In the genomic region with DNA sequence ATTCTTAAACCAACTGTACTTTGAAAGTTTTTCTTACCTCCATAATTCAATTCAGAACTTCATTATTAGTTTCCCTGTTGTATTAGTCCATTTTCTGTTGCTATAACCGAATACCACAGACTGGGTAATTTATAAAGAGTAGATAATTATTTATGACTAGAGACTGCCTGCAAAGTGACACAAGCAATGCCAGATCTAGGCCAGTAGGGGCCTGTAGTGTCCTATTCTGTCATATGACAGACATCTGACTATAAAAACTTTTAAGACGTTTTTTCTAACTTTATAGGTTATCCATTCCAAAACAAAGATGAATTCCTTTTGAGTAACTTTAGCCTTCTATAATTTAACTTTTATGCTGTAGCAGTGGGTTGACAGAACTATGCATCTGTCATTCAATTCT, we compare ENCODE assay signal across 11 cellular contexts.
DNase-seq lines count a peak whose midpoint lies in the region; ATAC-seq, FAIRE-seq and TF ChIP-seq lines count a peak whose summit lies in the region.
"Had no signal": no experiment of that assay in that cellular context is flagged by ENCODE, and none has a peak within 500 bp of the region (broad histone marks: within the 10 kb centered on the region; RNA-seq: fewer than 3 reads in every experiment).

No MANE protein-coding gene starts in this region.

- H2BK15ac ChIP-seq in mesendoderm (replicated peaks; ENCODE audit: low read depth): no peak overlapping the region

- H3K4me1 Mint-ChIP-seq in activated naive CD8-positive, alpha-beta T cell treated with anti-CD3 and anti-CD28 coated beads, Interleukin-2, amount 50 U/mL, for 24 hours: no peaks in the 10 kb centered on the region
- H3K4me1 Mint-ChIP-seq in Calu3 (ENCODE audit: low read depth, unreplicated experiment): no peaks in the 10 kb centered on the region
- H3K4me1 Mint-ChIP-seq: activated naive CD8-positive, alpha-beta T cell treated with anti-CD3 and anti-CD28 coated beads, Interleukin-2, amount 10 ng/mL, durations not matched to agents 7 days and 5 days had no signal

- no peak overlapping the region for H3K18ac ChIP-seq in mesendoderm (ENCODE audit: low read length)

- WGBS in mesendoderm (ENCODE audit: extremely low coverage, insufficient coverage, low lambda C conversion rate): no CpG with 5 or more reads among the region's 2 CpGs

- no peaks in the 10 kb centered on the region for H3K36me3 Mint-ChIP-seq in activated naive CD8-positive, alpha-beta T cell treated with anti-CD3 and anti-CD28 coated beads, Interleukin-2, amount 50 U/mL, for 24 hours (ENCODE audit: low read depth)
- H3K36me3 Mint-ChIP-seq in Calu3 (ENCODE audit: insufficient read depth, unreplicated experiment): no peaks in the 10 kb centered on the region
- H3K36me3 Mint-ChIP-seq: activated naive CD8-positive, alpha-beta T cell treated with anti-CD3 and anti-CD28 coated beads, Interleukin-2, amount 10 ng/mL, durations not matched to agents 7 days and 5 days had no signal

- no peaks in the 10 kb centered on the region for H3K4me1 ChIP-seq in mesendoderm (ENCODE audit: control insufficient read depth, low read depth, low read length)
- H3K4me1 ChIP-seq: uterus had no signal

- no TSS peak for BruUV-seq in Calu3 (replicated peaks; lab: Mats Ljungman, UMichigan)

- H3K4me3 Mint-ChIP-seq in activated naive CD8-positive, alpha-beta T cell treated with anti-CD3 and anti-CD28 coated beads, Interleukin-2, amount 50 U/mL, for 24 hours: no peak overlapping the region
- H3K4me3 Mint-ChIP-seq in Calu3 (ENCODE audit: low read depth, unreplicated experiment): no peak overlapping the region
- H3K4me3 Mint-ChIP-seq: activated naive CD8-positive, alpha-beta T cell treated with anti-CD3 and anti-CD28 coated beads, Interleukin-2, amount 10 ng/mL, durations not matched to agents 7 days and 5 days had no signal

- H3K9me3 Mint-ChIP-seq in activated naive CD8-positive, alpha-beta T cell treated with anti-CD3 and anti-CD28 coated beads, Interleukin-2, amount 50 U/mL, for 24 hours: no peaks in the 10 kb centered on the region
- H3K9me3 Mint-ChIP-seq in Calu3 (ENCODE audit: low read depth, unreplicated experiment): no peaks in the 10 kb centered on the region
- H3K9me3 Mint-ChIP-seq: activated naive CD8-positive, alpha-beta T cell treated with anti-CD3 and anti-CD28 coated beads, Interleukin-2, amount 10 ng/mL, durations not matched to agents 7 days and 5 days had no signal

- no peak overlapping the region for H4K8ac ChIP-seq in mesendoderm (ENCODE audit: low read depth, low read length)

- H3K27ac ChIP-seq in VCaP (no peak overlapping the region), mesendoderm (ENCODE audit: low read depth, low read length) (no peak overlapping the region)
- H3K27ac ChIP-seq: uterus had no signal

- no peaks in the 10 kb centered on the region for H3K36me3 ChIP-seq in mesendoderm (ENCODE audit: control insufficient read depth, insufficient read depth, low read length)
- H3K36me3 ChIP-seq: uterus had no signal

- no peaks in the 10 kb centered on the region for H3K27me3 Mint-ChIP-seq in activated naive CD8-positive, alpha-beta T cell treated with anti-CD3 and anti-CD28 coated beads, Interleukin-2, amount 50 U/mL, for 24 hours
- no peaks in the 10 kb centered on the region for H3K27me3 Mint-ChIP-seq in Calu3 (ENCODE audit: unreplicated experiment)
- H3K27me3 Mint-ChIP-seq: activated naive CD8-positive, alpha-beta T cell treated with anti-CD3 and anti-CD28 coated beads, Interleukin-2, amount 10 ng/mL, durations not matched to agents 7 days and 5 days had no signal

- intact Hi-C loops in Calu3 (cut with micrococcal nuclease; ENCODE audit: unreplicated experiment): no loop called here

- H2BK5ac ChIP-seq in mesendoderm (ENCODE audit: low read length): no peak overlapping the region

- CTCF ChIA-PET in Calu3 (lab: Charles Lee): no interaction called here

- H3K23ac ChIP-seq in mesendoderm (ENCODE audit: low read length): no peak overlapping the region

- no peak overlapping the region for H4K5ac ChIP-seq in mesendoderm (ENCODE audit: low read length)

- no peak overlapping the region for H3K27ac Mint-ChIP-seq in activated naive CD8-positive, alpha-beta T cell treated with anti-CD3 and anti-CD28 coated beads, Interleukin-2, amount 50 U/mL, for 24 hours
- H3K27ac Mint-ChIP-seq in Calu3 (ENCODE audit: unreplicated experiment): no peak overlapping the region
- H3K27ac Mint-ChIP-seq: activated naive CD8-positive, alpha-beta T cell treated with anti-CD3 and anti-CD28 coated beads, Interleukin-2, amount 10 ng/mL, durations not matched to agents 7 days and 5 days had no signal

- no peaks in the 10 kb centered on the region for H3K79me1 ChIP-seq in mesendoderm (ENCODE audit: low read length)

- no peak overlapping the region for H3K9ac ChIP-seq in mesendoderm (ENCODE audit: low read length)

- DNase-seq in D721Med (ENCODE audit: insufficient read length, low spot score) (no peak), HT-29 (ENCODE audit: low spot score) (peak; percentile 39), mesendoderm (peak; percentile 18), Calu3 (no peak)
- DNase-seq in activated naive CD8-positive, alpha-beta T cell treated with anti-CD3 and anti-CD28 coated beads, Interleukin-2, amount 50 U/mL, for 24 hours: no peak
- DNase-seq: activated naive CD8-positive, alpha-beta T cell treated with anti-CD3 and anti-CD28 coated beads, Interleukin-2, amount 10 ng/mL, durations not matched to agents 7 days and 5 days; GDM1; NCI-H510A treated with DMSO at 0.1 percent for 48 hours; uterus had no signal

- no peak overlapping the region for H3K4me3 ChIP-seq in mesendoderm (ENCODE audit: low read length)
- H3K4me3 ChIP-seq: uterus had no signal

- TF ChIP-seq CTCF in D721Med (IDR thresholded peaks at IDR 0.05; ENCODE audit: insufficient read depth, missing control alignments) (peak; percentile 18), VCaP (conservative IDR thresholded peaks at IDR 0.05) (peak; percentile 87), Calu3 (IDR thresholded peaks at IDR 0.05; ENCODE audit: unreplicated experiment) (no peak)

- no peak overlapping the region for H2BK120ac ChIP-seq in mesendoderm (ENCODE audit: low read depth, low read length)

- H2AK5ac ChIP-seq in mesendoderm (ENCODE audit: low read length): no peak overlapping the region

- no peak overlapping the region for H3K56ac ChIP-seq in mesendoderm (ENCODE audit: low read length)

- no peak for ATAC-seq in activated naive CD8-positive, alpha-beta T cell treated with anti-CD3 and anti-CD28 coated beads, Interleukin-2, amount 50 U/mL, for 24 hours
- ATAC-seq in activated CD4-positive, CD25-positive, alpha-beta regulatory T cell treated with anti-CD3 and anti-CD28 coated beads, Interleukin-2, amount 50 U/mL, for 24 hours: no peak

- no peaks in the 10 kb centered on the region for H3K79me2 ChIP-seq in mesendoderm (ENCODE audit: control insufficient read depth, insufficient read depth, low read length)

- no peaks in the 10 kb centered on the region for H3K27me3 ChIP-seq in mesendoderm (ENCODE audit: insufficient read depth, low read length, poor library complexity)
- H3K27me3 ChIP-seq: uterus had no signal

- H3K4me2 ChIP-seq in mesendoderm (ENCODE audit: low read length): no peak overlapping the region

- H3K4ac ChIP-seq in mesendoderm (ENCODE audit: low read depth, low read length): no peak overlapping the region

- no peak for FAIRE-seq in D721Med (lab: Jason Lieb, UNC)

Comparison
In these comparisons a context has a peak if more than half of its experiments do, and no peak if none do; other contexts are left out.
1. DNase-seq: peak in HT-29 (single experiment) and mesendoderm (single experiment); none in D721Med (single experiment), activated naive CD8-positive, alpha-beta T cell treated with anti-CD3 and anti-CD28 coated beads, Interleukin-2, amount 50 U/mL, for 24 hours (single experiment) and Calu3 (single experiment).